11 cellular contexts compared by ENCODE assay signal in the genomic region with DNA sequence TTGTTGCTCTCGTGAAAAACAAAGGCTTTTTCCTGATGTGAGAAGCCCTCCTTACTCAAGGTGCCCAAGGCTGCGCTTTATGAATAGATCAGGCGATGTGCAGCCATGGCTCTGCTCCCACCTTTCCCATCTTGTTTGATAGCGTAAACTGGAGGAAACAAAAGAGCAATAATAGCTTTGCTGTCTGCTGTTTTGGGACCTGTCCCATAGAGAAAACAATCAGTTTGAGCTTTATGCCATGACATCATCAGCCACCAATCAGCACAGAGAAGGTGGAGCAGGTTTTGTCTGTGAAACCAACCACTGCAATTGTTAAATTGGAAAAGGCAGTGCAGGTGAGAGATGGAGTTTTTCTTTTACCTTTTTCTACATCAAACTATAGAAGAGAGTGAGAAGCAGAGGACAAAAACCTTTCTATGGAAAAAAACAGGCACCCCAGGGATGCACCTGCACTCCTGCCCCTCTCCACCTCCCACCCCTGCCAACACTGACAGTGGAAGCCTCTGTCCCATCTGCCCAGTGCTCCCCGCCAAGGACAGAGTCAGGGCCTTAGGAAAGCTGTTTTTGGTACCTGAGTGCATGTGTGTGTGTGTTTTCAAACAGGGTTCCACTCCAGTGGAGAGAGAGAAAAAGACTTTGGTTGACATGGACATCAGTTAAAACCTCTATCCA.
DNase-seq lines count a peak whose midpoint lies in the region; ATAC-seq and TF ChIP-seq lines count a peak whose summit lies in the region.
"Had no signal": no experiment of that assay in that cellular context is flagged by ENCODE, and none has a peak within 500 bp of the region (broad histone marks: within the 10 kb centered on the region; RNA-seq: fewer than 3 reads in every experiment).

No MANE protein-coding gene starts in this region.

- H3K36me3 ChIP-seq in left ventricle myocardium inferior (no peaks in the 10 kb centered on the region), neural progenitor cell (no peaks in the 10 kb centered on the region)
- H3K36me3 ChIP-seq: WERI-Rb-1 had no signal

- H4K20me1 ChIP-seq in neural progenitor cell (ENCODE audit: low read depth) = peaks cover 78% of the 10 kb centered on the region

- peaks cover 9% of the 10 kb centered on the region for H3F3A ChIP-seq in neural progenitor cell (ENCODE audit: low read depth)

- H3K4me3 ChIP-seq in left ventricle myocardium inferior = no peak overlapping the region
- H3K4me3 ChIP-seq in dorsolateral prefrontal cortex = peak overlapping the region in 6 of 59 donors; percentile 7 to 32 (median 14)
- no peak overlapping the region for H3K4me3 ChIP-seq in neural progenitor cell
- H3K4me3 ChIP-seq in coronary artery = no peak overlapping the region

- peak overlapping the region; percentile 78 for H3K27ac Mint-ChIP-seq in neural progenitor cell
- H3K27ac Mint-ChIP-seq in activated T-helper 2 cell treated with anti-CD3 and anti-CD28 coated beads, Interferon-gamma antibody, Interleukin-2, Interleukin-4, amounts not matched to agents 10 μg/mL and 5 μg/mL and 100 μg/mL, durations not matched to agents 14 hours and 24 hours and 36 hours = no peak overlapping the region

- no peak overlapping the region for H3K9ac ChIP-seq in neural progenitor cell

- no peaks in the 10 kb centered on the region for H3K9me3 Mint-ChIP-seq in neural progenitor cell
- no peaks in the 10 kb centered on the region for H3K9me3 Mint-ChIP-seq in activated T-helper 2 cell treated with anti-CD3 and anti-CD28 coated beads, Interferon-gamma antibody, Interleukin-2, Interleukin-4, amounts not matched to agents 10 μg/mL and 5 μg/mL and 100 μg/mL, durations not matched to agents 14 hours and 24 hours and 36 hours

- no peak overlapping the region for H2AFZ ChIP-seq in neural progenitor cell (replicated peaks)

- H3K36me3 Mint-ChIP-seq in neural progenitor cell = no peaks in the 10 kb centered on the region
- H3K36me3 Mint-ChIP-seq in activated T-helper 2 cell treated with anti-CD3 and anti-CD28 coated beads, Interferon-gamma antibody, Interleukin-2, Interleukin-4, amounts not matched to agents 10 μg/mL and 5 μg/mL and 100 μg/mL, durations not matched to agents 14 hours and 24 hours and 36 hours (ENCODE audit: low read depth) = no peaks in the 10 kb centered on the region

- no peak for TF ChIP-seq CTCF in left ventricle myocardium inferior (IDR thresholded peaks at IDR 0.05; ENCODE audit: borderline replicate concordance)
- TF ChIP-seq CTCF in dorsolateral prefrontal cortex (IDR thresholded peaks at IDR 0.05 in 54 of 56, conservative IDR thresholded peaks at IDR 0.05 in 2 of 56; ENCODE audit: low read depth in 1 of 56, partially characterized antibody in 56 of 56) = no peak
- TF ChIP-seq CTCF in neural progenitor cell (IDR thresholded peaks at IDR 0.05) = no peak
- no peak for TF ChIP-seq CTCF in coronary artery (IDR thresholded peaks at IDR 0.05)

- H3K27me3 Mint-ChIP-seq in neural progenitor cell (ENCODE audit: insufficient read depth, low read depth) = no peaks in the 10 kb centered on the region
- H3K27me3 Mint-ChIP-seq in activated T-helper 2 cell treated with anti-CD3 and anti-CD28 coated beads, Interferon-gamma antibody, Interleukin-2, Interleukin-4, amounts not matched to agents 10 μg/mL and 5 μg/mL and 100 μg/mL, durations not matched to agents 14 hours and 24 hours and 36 hours (ENCODE audit: low read depth) = no peaks in the 10 kb centered on the region

- peak overlapping the region; percentile 69 for H3K4me2 ChIP-seq in neural progenitor cell

- H3K79me2 ChIP-seq in neural progenitor cell (ENCODE audit: low read depth) = peaks cover 93% of the 10 kb centered on the region

- peak overlapping the region; percentile 27 for H3K4me3 Mint-ChIP-seq in neural progenitor cell
- H3K4me3 Mint-ChIP-seq in activated T-helper 2 cell treated with anti-CD3 and anti-CD28 coated beads, Interferon-gamma antibody, Interleukin-2, Interleukin-4, amounts not matched to agents 10 μg/mL and 5 μg/mL and 100 μg/mL, durations not matched to agents 14 hours and 24 hours and 36 hours (ENCODE audit: low read depth) = no peak overlapping the region

- H3K27me3 ChIP-seq in left ventricle myocardium inferior (ENCODE audit: low read depth) = no peaks in the 10 kb centered on the region
- H3K27me3 ChIP-seq in dorsolateral prefrontal cortex = no peaks in the 10 kb centered on the region
- H3K27me3 ChIP-seq in neural progenitor cell = no peaks in the 10 kb centered on the region

- no peak for TF ChIP-seq POLR2A in erythroblast (IDR thresholded peaks at IDR 0.05; ENCODE audit: low read length)

- H3K4me1 ChIP-seq in left ventricle myocardium inferior (peaks cover 100% of the 10 kb centered on the region), neural progenitor cell (peaks cover 49% of the 10 kb centered on the region)

- DNase-seq in left ventricle myocardium inferior (no peak), Right ventricle myocardium inferior (ENCODE audit: missing footprints) (no peak), dorsolateral prefrontal cortex (peak in 1 of 10 donors; percentile 76), neural progenitor cell (ENCODE audit: low spot score) (no peak), erythroblast (lab: John Stamatoyannopoulos, UW) (no peak), AG20443 (ENCODE audit: low spot score) (no peak), coronary artery (ENCODE audit: low spot score) (no peak)
- no peak for DNase-seq in activated T-helper 2 cell treated with anti-CD3 and anti-CD28 coated beads, Interferon-gamma antibody, Interleukin-2, Interleukin-4, amounts not matched to agents 10 μg/mL and 5 μg/mL and 100 μg/mL, durations not matched to agents 14 hours and 24 hours and 36 hours (ENCODE audit: low spot score)
- DNase-seq: GDM1, NCI-H524 treated with DMSO at 0.1 percent for 48 hours, WERI-Rb-1 had no signal

- intact Hi-C loops in left ventricle myocardium inferior (cut with micrococcal nuclease) (no loop called here), Right ventricle myocardium inferior (cut with DNase I) (no loop called here), dorsolateral prefrontal cortex (cut with DNase I) (no loop called here)
- intact Hi-C loops in activated T-helper 2 cell treated with anti-CD3 and anti-CD28 coated beads, Interferon-gamma antibody, Interleukin-2, Interleukin-4, amounts not matched to agents 10 μg/mL and 5 μg/mL and 100 μg/mL, durations not matched to agents 14 hours and 24 hours and 36 hours (cut with micrococcal nuclease) = no loop called here

- H3K4me1 Mint-ChIP-seq in neural progenitor cell = peaks cover 49% of the 10 kb centered on the region
- H3K4me1 Mint-ChIP-seq in activated T-helper 2 cell treated with anti-CD3 and anti-CD28 coated beads, Interferon-gamma antibody, Interleukin-2, Interleukin-4, amounts not matched to agents 10 μg/mL and 5 μg/mL and 100 μg/mL, durations not matched to agents 14 hours and 24 hours and 36 hours (ENCODE audit: low read depth) = no peaks in the 10 kb centered on the region

- H3K9me3 ChIP-seq in left ventricle myocardium inferior (replicated peaks) = no peaks in the 10 kb centered on the region
- no peaks in the 10 kb centered on the region for H3K9me3 ChIP-seq in neural progenitor cell (ENCODE audit: low read depth)

- ATAC-seq in Right ventricle myocardium inferior = no peak

- peak overlapping the region; percentile 85 for H3K27ac ChIP-seq in left ventricle myocardium inferior (replicated peaks)
- peak overlapping the region in 54 of 59 donors; percentile 0 to 92 (median 62) for H3K27ac ChIP-seq in dorsolateral prefrontal cortex
- H3K27ac ChIP-seq in neural progenitor cell = peak overlapping the region; percentile 73
- H3K27ac ChIP-seq in coronary artery = peak overlapping the region in 1 of 2 donors; percentile 56
- H3K27ac ChIP-seq: WERI-Rb-1 had no signal
